Comparison of ENCODE assay signal across 14 cellular contexts in genomic region chr2:216221806-216222205, GRCh38.
DNase-seq lines count a peak whose midpoint lies in the region; ATAC-seq and TF ChIP-seq lines count a peak whose summit lies in the region.
"Had no signal": no experiment of that assay in that cellular context is flagged by ENCODE, and none has a peak within 500 bp of the region (broad histone marks: within the 10 kb centered on the region; RNA-seq: fewer than 3 reads in every experiment).

No MANE protein-coding gene starts in this region.

- H3K9me3 ChIP-seq in DND-41 (ENCODE audit: insufficient read depth, low read length, severe bottlenecking) (no peaks in the 10 kb centered on the region), Panc1 (ENCODE audit: control insufficient read depth, insufficient read depth, low read depth, low read length) (no peaks in the 10 kb centered on the region)

- POLR2A ChIA-PET in Panc1 (lab: Charles Lee) = interaction anchor here (0.6 kb wide), 1 partner anchor 191 kb away, joined by 7 read pairs; the partner anchor contains the start of gene SMARCAL1

- CTCF ChIA-PET in Panc1 (lab: Charles Lee) = no interaction called here

- no peak overlapping the region for H3K9ac ChIP-seq in DND-41 (ENCODE audit: low read depth, low read length)

- no peak for ATAC-seq in DND-41 (ENCODE audit: insufficient read depth, low read depth)
- peak; percentile 17; the same call in 1 of the 2 replicates for ATAC-seq in Panc1
- no peak for ATAC-seq in HG03354 (IDR thresholded peaks at IDR 0.05; ENCODE audit: poor library complexity, severe bottlenecking, unreplicated experiment)
- no peak for ATAC-seq in HG02870 (IDR thresholded peaks at IDR 0.05; ENCODE audit: unreplicated experiment)
- ATAC-seq: Right ventricle myocardium inferior had no signal

- H3K4me1 ChIP-seq in DND-41 (ENCODE audit: insufficient read depth, low read length) (peaks cover 12% of the 10 kb centered on the region), Panc1 (ENCODE audit: control insufficient read depth, insufficient read depth, low read length) (peaks cover 6% of the 10 kb centered on the region)

- TF ChIP-seq CTCF in DND-41 (IDR thresholded peaks at IDR 0.05; ENCODE audit: borderline replicate concordance, extremely low read depth, low read length, poor library complexity, severe bottlenecking) (no peak), Panc1 (IDR thresholded peaks at IDR 0.05) (no peak)

- peak overlapping the region; percentile 5; the same call in 1 of the 2 replicates for H2AFZ ChIP-seq in DND-41 (ENCODE audit: low read depth, low read length)

- intact Hi-C loops in Panc1 (cut with micrococcal nuclease; ENCODE audit: unreplicated experiment) (loop anchor here (5.0 kb wide), 1 partner anchor 180 kb away; no protein-coding TSS in a partner anchor), posterior cingulate gyrus (cut with DNase I) (no loop called here)

- no peak overlapping the region for H3K4me2 ChIP-seq in DND-41 (ENCODE audit: insufficient read depth, low read length)
- H3K4me2 ChIP-seq: smooth muscle cell had no signal

- H3K27ac ChIP-seq in DND-41 (ENCODE audit: low read length) (no peak overlapping the region), Panc1 (ENCODE audit: low read length) (no peak overlapping the region), epithelial cell of prostate (peak overlapping the region; percentile 52)

- BruUV-seq in Panc1 (replicated peaks; lab: Mats Ljungman, UMichigan) = no TSS peak

- H3K4me3 ChIP-seq in DND-41 (ENCODE audit: low read depth in 1 of 2, low read length in 2 of 2) = no peak overlapping the region
- H3K4me3 ChIP-seq in Panc1 (ENCODE audit: low read depth in 2 of 2, low read length in 2 of 2) = no peak overlapping the region
- H3K4me3 ChIP-seq: smooth muscle cell had no signal

- no peaks in the 10 kb centered on the region for H3K36me3 ChIP-seq in DND-41 (ENCODE audit: insufficient read depth, low read length)
- no peaks in the 10 kb centered on the region for H3K36me3 ChIP-seq in Panc1 (ENCODE audit: control insufficient read depth, insufficient read depth, low read length)

- H4K20me1 ChIP-seq in DND-41 (ENCODE audit: insufficient read depth, low read length) = no peaks in the 10 kb centered on the region

- DNase-seq in A172 (ENCODE audit: low spot score) = peak; percentile 84
- DNase-seq in DND-41 = no peak
- DNase-seq in Panc1 (ENCODE audit: low read depth, low spot score) = no peak
- no peak for DNase-seq in epithelial cell of prostate (ENCODE audit: low read depth, low spot score)
- no peak for DNase-seq in posterior cingulate gyrus
- no peak for DNase-seq in NOMO-1 treated with DMSO at 0.1 percent for 48 hours (lab: John Stamatoyannopoulos, UW; ENCODE audit: unreplicated experiment)
- DNase-seq: amygdala, COR-L47, immature natural killer cell, NCI-H2029 treated with DMSO at 0.1 percent for 48 hours had no signal

- H3K27me3 ChIP-seq in DND-41 (ENCODE audit: insufficient read depth, low read length, poor library complexity) (no peaks in the 10 kb centered on the region), Panc1 (ENCODE audit: control insufficient read depth, insufficient read depth, low read length) (no peaks in the 10 kb centered on the region)

- H3K79me2 ChIP-seq in DND-41 (ENCODE audit: insufficient read depth, low read length) = no peaks in the 10 kb centered on the region

- in situ Hi-C loops in Panc1 (cut with HindIII; ENCODE audit: low pct_unique_long_range_greater_than_20kb, low sequenced_read_pairs) = no loop called here
